Comparison of ENCODE assay signal across 1 cellular context in genomic region chr5:1155191-1156032, GRCh38.
TF ChIP-seq lines count a peak whose summit lies in the region.

No MANE protein-coding gene starts in this region.

TF ChIP-seq in K562, 482 proteins besides CTCF, POLR2A, EP300 and RAD21:
- TF ChIP-seq ARNT (IDR thresholded peaks at IDR 0.05) (no peak), ZNF431 (CRISPR knock-in tag; IDR thresholded peaks at IDR 0.05) (no peak), PKNOX1 (IDR thresholded peaks at IDR 0.05) (peak; percentile 32; the same call in 1 of the 2 replicates), NR2C2 (CRISPR knock-in tag; IDR thresholded peaks at IDR 0.05) (no peak), NR2C2 (tag; IDR thresholded peaks at IDR 0.05) (no peak), KLF6 (CRISPR knock-in tag; IDR thresholded peaks at IDR 0.05; ENCODE audit: borderline replicate concordance) (no peak), XRCC5 (IDR thresholded peaks at IDR 0.05; ENCODE audit: low read depth, low read length) (no peak)
